ENCODE assay signal across 1 cellular context in the genomic region with DNA sequence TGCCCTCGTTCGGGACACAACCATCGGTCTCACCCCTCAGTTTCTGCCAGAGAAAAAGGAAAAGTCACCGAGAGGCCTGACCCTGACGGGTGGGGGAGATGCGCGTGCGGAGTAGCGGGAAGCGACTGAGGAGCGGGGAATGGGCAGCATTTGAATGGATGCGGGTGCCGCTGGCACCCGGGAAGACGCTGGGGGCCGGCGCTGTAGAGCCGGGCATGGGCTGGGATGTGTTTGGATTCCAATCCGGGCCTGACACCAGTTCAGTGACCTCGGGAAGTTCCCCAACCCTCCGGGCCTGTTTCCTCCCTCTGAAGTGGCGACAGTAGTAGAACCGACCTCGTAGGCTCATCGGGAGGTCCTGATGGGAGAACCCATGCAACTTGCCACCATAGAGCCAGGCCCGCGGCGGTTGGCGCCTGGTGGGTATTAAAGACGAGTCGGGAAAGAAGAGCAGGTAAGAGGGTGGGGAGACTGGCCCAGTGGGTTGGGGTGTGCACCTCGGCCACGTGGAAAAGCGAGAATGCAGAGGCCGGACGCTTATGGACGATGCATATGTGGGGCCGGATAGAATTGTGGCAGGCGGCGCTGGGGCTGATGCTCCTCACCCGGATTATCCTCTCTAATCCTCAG.
TF ChIP-seq lines count a peak whose summit lies in the region.

No MANE protein-coding gene starts in this region.

TF ChIP-seq in SK-N-SH treated with all-trans-retinoic acid at 6 μM for 48 hours, 23 proteins besides CTCF, POLR2A, EP300 and RAD21 (continued from another document):
- TF ChIP-seq, protein P1, sequence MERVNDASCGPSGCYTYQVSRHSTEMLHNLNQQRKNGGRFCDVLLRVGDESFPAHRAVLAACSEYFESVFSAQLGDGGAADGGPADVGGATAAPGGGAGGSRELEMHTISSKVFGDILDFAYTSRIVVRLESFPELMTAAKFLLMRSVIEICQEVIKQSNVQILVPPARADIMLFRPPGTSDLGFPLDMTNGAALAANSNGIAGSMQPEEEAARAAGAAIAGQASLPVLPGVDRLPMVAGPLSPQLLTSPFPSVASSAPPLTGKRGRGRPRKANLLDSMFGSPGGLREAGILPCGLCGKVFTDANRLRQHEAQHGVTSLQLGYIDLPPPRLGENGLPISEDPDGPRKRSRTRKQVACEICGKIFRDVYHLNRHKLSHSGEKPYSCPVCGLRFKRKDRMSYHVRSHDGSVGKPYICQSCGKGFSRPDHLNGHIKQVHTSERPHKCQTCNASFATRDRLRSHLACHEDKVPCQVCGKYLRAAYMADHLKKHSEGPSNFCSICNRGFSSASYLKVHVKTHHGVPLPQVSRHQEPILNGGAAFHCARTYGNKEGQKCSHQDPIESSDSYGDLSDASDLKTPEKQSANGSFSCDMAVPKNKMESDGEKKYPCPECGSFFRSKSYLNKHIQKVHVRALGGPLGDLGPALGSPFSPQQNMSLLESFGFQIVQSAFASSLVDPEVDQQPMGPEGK (CRISPR knock-in tag; IDR thresholded peaks at IDR 0.05; ENCODE audit: borderline replicate concordance) = no peak
- TF ChIP-seq ZFP3 (CRISPR knock-in tag; IDR thresholded peaks at IDR 0.05) (no peak), ZNF565 (CRISPR knock-in tag; conservative IDR thresholded peaks at IDR 0.05; ENCODE audit: low read depth) (no peak), ISL1 (CRISPR knock-in tag; IDR thresholded peaks at IDR 0.05) (no peak)
